Comparison of ENCODE assay signal across 23 cellular contexts in the genomic region with DNA sequence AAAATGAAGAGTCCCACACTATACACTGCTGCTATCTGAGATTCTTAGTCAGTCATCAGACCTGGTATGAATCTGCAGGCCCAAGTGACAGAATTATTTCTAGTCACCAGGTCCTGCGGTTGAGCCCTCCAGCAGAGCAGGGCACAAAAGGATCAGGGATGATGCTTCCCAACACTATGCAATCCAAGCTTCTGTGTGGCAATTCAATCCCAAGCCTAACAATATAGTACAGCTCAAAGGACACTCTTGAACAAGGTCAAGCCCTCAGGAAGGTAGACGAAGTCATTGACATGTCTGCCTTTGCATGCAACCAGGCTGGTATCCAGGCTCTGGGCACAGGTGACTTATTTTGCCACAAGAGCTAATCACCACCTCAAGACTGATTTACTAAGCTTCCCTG. TPM values are rescaled to one million over a fixed set of nuclear protein-coding genes. Genes with fewer than 3 reads are reported as not detected.
A peak's percentile ranks its signal among the peaks of the same experiment; 100 is the strongest.
DNase-seq lines count a peak whose midpoint lies in the region; ATAC-seq, FAIRE-seq and TF ChIP-seq lines count a peak whose summit lies in the region.
"Had no signal": no experiment of that assay in that cellular context is flagged by ENCODE, and none has a peak within 500 bp of the region (broad histone marks: within the 10 kb centered on the region; RNA-seq: fewer than 3 reads in every experiment).

No MANE protein-coding gene starts in this region.

- peaks cover 9% of the 10 kb centered on the region; the same call in 1 of the 2 replicates for H4K20me1 ChIP-seq in HepG2 (ENCODE audit: insufficient read depth, low read length)

- H3K27me3 ChIP-seq in right atrium auricular region = no peaks in the 10 kb centered on the region
- no peaks in the 10 kb centered on the region; a peak in 1 of 5 replicates for H3K27me3 ChIP-seq in HepG2 (ENCODE audit: control insufficient read depth in 1 of 2, insufficient read depth in 2 of 2, low read length in 2 of 2)
- no peaks in the 10 kb centered on the region for H3K27me3 ChIP-seq in suprapubic skin
- H3K27me3 ChIP-seq: BLaER1 treated with 17β-estradiol and CSF1 and Interleukin-3, amounts not matched to agents 10 nM and 100 nM had no signal

- H3K9ac ChIP-seq in HepG2 (ENCODE audit: insufficient read depth, low read depth, low read length) = no peak overlapping the region

- no peak for TF ChIP-seq EP300 in HepG2 (IDR thresholded peaks at IDR 0.05; ENCODE audit: low read depth in 2 of 2, low read length in 2 of 2)
- no peak for TF ChIP-seq EP300 in HepG2 (CRISPR knock-in tag; IDR thresholded peaks at IDR 0.05; ENCODE audit: borderline replicate concordance)
- TF ChIP-seq EP300 in suprapubic skin (IDR thresholded peaks at IDR 0.05) = no peak

- H2AFZ ChIP-seq in HepG2 (ENCODE audit: low read length) = no peak overlapping the region

- BruUV-seq in HepG2 (replicated peaks; lab: Mats Ljungman, UMichigan) = no TSS peak

- in situ Hi-C loops in HepG2 (cut with HindIII; ENCODE audit: extremely low pct_ligation_motif_present, low pct_unique_long_range_greater_than_20kb) = no loop called here

- no peaks in the 10 kb centered on the region for H3K27me3 Mint-ChIP-seq in activated naive CD4-positive, alpha-beta T cell treated with anti-CD3 and anti-CD28 coated beads for 36 hours (ENCODE audit: low read depth)
- H3K27me3 Mint-ChIP-seq: B cell; CD4-positive, alpha-beta T cell had no signal

- TF ChIP-seq POLR2A in HepG2 (IDR thresholded peaks at IDR 0.05; ENCODE audit: insufficient read depth in 1 of 2, low read depth in 2 of 2, low read length in 2 of 2) (no peak), suprapubic skin (IDR thresholded peaks at IDR 0.05) (no peak)

- 52% methylated on average over 2 of the region's 2 CpGs for WGBS in HepG2 (ENCODE audit: low lambda C conversion rate)
- 88% methylated on average over 2 of the region's 2 CpGs for WGBS in suprapubic skin

- no peak for DNase-seq in activated naive CD4-positive, alpha-beta T cell treated with anti-CD3 and anti-CD28 coated beads for 36 hours
- no peak for DNase-seq in activated naive CD4-positive, alpha-beta T cell treated with anti-CD3 and anti-CD28 coated beads, Interleukin-2, amount 50 U/mL, for 72 hours (ENCODE audit: low spot score in 2 of 2)
- DNase-seq in left ventricle myocardium superior (no peak), right atrium auricular region (ENCODE audit: low spot score) (no peak), HepG2 (ENCODE audit: low spot score) (peak; percentile 46), suprapubic skin (ENCODE audit: low spot score in 2 of 2) (no peak)
- DNase-seq: AML-193; Caco-2; Calu3; CD4-positive, alpha-beta T cell; CD8-positive, alpha-beta T cell; DMS79 treated with DMSO at 0.1 percent for 48 hours; GF-D8 had no signal

- POLR2A ChIA-PET in HepG2 (lab: Yijun Ruan, JAX) = interaction anchor here (0.6 to 0.9 kb wide), 3 partner anchors 14 to 1468 kb away, joined by 3 to 5 read pairs (median 5); no protein-coding TSS in a partner anchor

- no peak overlapping the region for H3K4me3 Mint-ChIP-seq in activated naive CD4-positive, alpha-beta T cell treated with anti-CD3 and anti-CD28 coated beads for 36 hours
- H3K4me3 Mint-ChIP-seq: B cell; CD4-positive, alpha-beta T cell; CD8-positive, alpha-beta T cell had no signal

- no peak for FAIRE-seq in HepG2 (lab: Jason Lieb, UNC)
- FAIRE-seq: A549, D721Med, G401.6, GM12891, GM19239 had no signal

- H3K9me3 ChIP-seq in right atrium auricular region = no peaks in the 10 kb centered on the region
- H3K9me3 ChIP-seq in HepG2 (ENCODE audit: low read length) = no peaks in the 10 kb centered on the region
- H3K9me3 ChIP-seq in suprapubic skin = no peaks in the 10 kb centered on the region
- H3K9me3 ChIP-seq: A549; BLaER1 treated with 17β-estradiol and CSF1 and Interleukin-3, amounts not matched to agents 10 nM and 100 nM; Caco-2 had no signal

- TF ChIP-seq RAD21 in HepG2 (CRISPR knock-in tag; IDR thresholded peaks at IDR 0.05) = no peak

- H3K4me2 ChIP-seq in HepG2 (ENCODE audit: low read depth, low read length) = no peak overlapping the region
- H3K4me2 ChIP-seq: A549 had no signal

- CTCF ChIA-PET in activated naive CD4-positive, alpha-beta T cell treated with anti-CD3 and anti-CD28 coated beads for 36 hours (lab: Charles Lee) = no interaction called here
- CTCF ChIA-PET in HepG2 (lab: Yijun Ruan, JAX; ENCODE audit: low intra/inter-chr PET ratio, low total read pairs) = no interaction called here

- H3K27ac ChIP-seq in right atrium auricular region (no peak overlapping the region), HepG2 (ENCODE audit: extremely low read length, insufficient read depth, low read length) (peak overlapping the region; percentile 19), suprapubic skin (no peak overlapping the region)
- H3K27ac ChIP-seq: 22Rv1; A549; BLaER1 treated with 17β-estradiol and CSF1 and Interleukin-3, amounts not matched to agents 10 nM and 100 nM; C4-2B had no signal

- H3K36me3 Mint-ChIP-seq in activated naive CD4-positive, alpha-beta T cell treated with anti-CD3 and anti-CD28 coated beads for 36 hours (ENCODE audit: low read depth) = peaks cover 3% of the 10 kb centered on the region
- peaks cover 0 to 7% of the 10 kb centered on the region in 2 donors for H3K36me3 Mint-ChIP-seq in activated naive CD4-positive, alpha-beta T cell treated with anti-CD3 and anti-CD28 coated beads, Interleukin-2, amount 50 U/mL, for 72 hours

- H3K4me1 Mint-ChIP-seq in activated naive CD4-positive, alpha-beta T cell treated with anti-CD3 and anti-CD28 coated beads for 36 hours (ENCODE audit: low read depth) = peaks cover 18% of the 10 kb centered on the region

- peaks cover 96% of the 10 kb centered on the region for H3K79me2 ChIP-seq in HepG2 (ENCODE audit: insufficient read depth, low read length)

- intact Hi-C loops in activated naive CD4-positive, alpha-beta T cell treated with anti-CD3 and anti-CD28 coated beads for 36 hours (cut with micrococcal nuclease) = no loop called here
- intact Hi-C loops in left ventricle myocardium superior (cut with micrococcal nuclease) (no loop called here), HepG2 (cut with micrococcal nuclease; ENCODE audit: unreplicated experiment) (no loop called here)

- H3K4me1 ChIP-seq in right atrium auricular region = peaks cover 0 to 37% of the 10 kb centered on the region in 2 donors
- peaks cover 74% of the 10 kb centered on the region for H3K4me1 ChIP-seq in HepG2 (ENCODE audit: insufficient read depth, low read length)
- H3K4me1 ChIP-seq in suprapubic skin = peaks cover 30% of the 10 kb centered on the region

- H3K4me3 ChIP-seq in right atrium auricular region (no peak overlapping the region), HepG2 (replicated peaks in 1 of 3; ENCODE audit: insufficient read depth in 1 of 3, low read depth in 2 of 3, low read length in 3 of 3) (no peak overlapping the region), suprapubic skin (no peak overlapping the region)
- H3K4me3 ChIP-seq: A549; BLaER1 treated with 17β-estradiol and CSF1 and Interleukin-3, amounts not matched to agents 10 nM and 100 nM had no signal

- peaks cover 20% of the 10 kb centered on the region for H3K36me3 ChIP-seq in right atrium auricular region
- H3K36me3 ChIP-seq in HepG2 (replicated peaks in 1 of 2; ENCODE audit: control insufficient read depth in 1 of 2, insufficient read depth in 2 of 2, low read length in 2 of 2) = peaks cover 13 to 43% of the 10 kb centered on the region in 2 experiments
- peaks cover 23% of the 10 kb centered on the region for H3K36me3 ChIP-seq in suprapubic skin

- H3K9me3 Mint-ChIP-seq in activated naive CD4-positive, alpha-beta T cell treated with anti-CD3 and anti-CD28 coated beads for 36 hours = no peaks in the 10 kb centered on the region
- no peaks in the 10 kb centered on the region for H3K9me3 Mint-ChIP-seq in activated naive CD4-positive, alpha-beta T cell treated with anti-CD3 and anti-CD28 coated beads, Interleukin-2, amount 50 U/mL, for 72 hours
- H3K9me3 Mint-ChIP-seq: CD4-positive, alpha-beta T cell; CD8-positive, alpha-beta T cell had no signal

- TF ChIP-seq CTCF in right atrium auricular region (IDR thresholded peaks at IDR 0.05) = no peak
- TF ChIP-seq CTCF in HepG2 (CRISPR knock-in tag; IDR thresholded peaks at IDR 0.05) = no peak
- TF ChIP-seq CTCF in suprapubic skin (IDR thresholded peaks at IDR 0.05) = no peak

- no peak for ATAC-seq in activated naive CD4-positive, alpha-beta T cell treated with anti-CD3 and anti-CD28 coated beads, Interleukin-2, amount 50 U/mL, for 72 hours
- ATAC-seq in left ventricle myocardium superior (peak; percentile 18), HepG2 (peak; percentile 78), HG02571 (IDR thresholded peaks at IDR 0.05; ENCODE audit: unreplicated experiment) (no peak)
- ATAC-seq: A549; CD8-positive, alpha-beta T cell had no signal

- H3K27ac Mint-ChIP-seq in activated naive CD4-positive, alpha-beta T cell treated with anti-CD3 and anti-CD28 coated beads for 36 hours = peak overlapping the region; percentile 68
- H3K27ac Mint-ChIP-seq in activated naive CD4-positive, alpha-beta T cell treated with anti-CD3 and anti-CD28 coated beads, Interleukin-2, amount 50 U/mL, for 72 hours = no peak overlapping the region
- H3K27ac Mint-ChIP-seq: B cell; CD4-positive, alpha-beta T cell; CD8-positive, alpha-beta T cell had no signal

RNA-seq across cellular contexts. Expression of gene DCUN1D3, which starts 5.8 kb away (rescaled TPM):
- 1 to 10 TPM; 3.0 to 3.4 TPM for total RNA-seq in activated naive CD4-positive, alpha-beta T cell treated with anti-CD3 and anti-CD28 coated beads for 36 hours
- total RNA-seq in activated naive CD4-positive, alpha-beta T cell treated with anti-CD3 and anti-CD28 coated beads, Interleukin-2, amount 50 U/mL, for 72 hours = 10 to 100 TPM in 1 of 2 donors, 1 to 10 TPM in 1; 4.2 to 10.9 TPM
- total RNA-seq in left ventricle myocardium superior (16.5 TPM), right atrium auricular region (10 to 100 TPM in 1 of 2 donors, 1 to 10 TPM in 1; 10.0 to 13.4 TPM), HepG2 (2016; rRNA removed; fragmentation: Illumina TruSeq; extraction: Trizol) (19.3 and 26.1 TPM in 2 replicates), suprapubic skin (10 to 100 TPM; 16.6 to 31.8 (median 21.1) TPM)
- 5.0 and 5.9 TPM in 2 replicates for total RNA-seq in HepG2 (2016; cell fraction: cytosol; rRNA removed; fragmentation: Illumina TruSeq; extraction: Trizol; ENCODE audit: low read depth)
- 19.9 and 24.5 TPM in 2 replicates for total RNA-seq in HepG2 (2016; cell fraction: insoluble cytoplasmic fraction; rRNA removed; fragmentation: Illumina TruSeq; extraction: Trizol)
- total RNA-seq in HepG2 (2016; cell fraction: membrane; rRNA removed; fragmentation: Illumina TruSeq; extraction: Trizol) = 16.0 and 17.0 TPM in 2 replicates
- 14.7 and 15.1 TPM in 2 replicates for total RNA-seq in HepG2 (2016; cell fraction: nucleus; rRNA removed; fragmentation: Illumina TruSeq; extraction: Trizol)
- 5.0 and 6.3 TPM in 2 replicates for polyA plus RNA-seq in HepG2 (2011; rRNA removed)
- 3.9 and 4.7 TPM in 2 replicates for polyA plus RNA-seq in HepG2 (2011; cell fraction: cytosol; rRNA removed)
- 12.3 and 12.9 TPM in 2 replicates for polyA plus RNA-seq in HepG2 (2011; cell fraction: nucleus; rRNA removed)
- 5.8 and 5.9 TPM in 2 replicates for polyA plus RNA-seq in HepG2 (2012)
- 0.90 and 1.3 TPM in 2 replicates for polyA plus RNA-seq in HepG2 (2016; cell fraction: cytosol; fragmentation: Illumina TruSeq; extraction: Trizol; ENCODE audit: low read depth)
- 10.0 and 11.9 TPM in 2 replicates for polyA plus RNA-seq in HepG2 (2016; cell fraction: insoluble cytoplasmic fraction; fragmentation: Illumina TruSeq; extraction: Trizol; ENCODE audit: low read depth)
- 4.5 and 5.0 TPM in 2 replicates for polyA plus RNA-seq in HepG2 (2016; cell fraction: membrane; fragmentation: Illumina TruSeq; extraction: Trizol; ENCODE audit: low read depth)
- 19.3 and 20.7 TPM in 2 replicates for polyA plus RNA-seq in HepG2 (2016; cell fraction: nucleus; fragmentation: Illumina TruSeq; extraction: Trizol; ENCODE audit: insufficient read depth, low read depth)
- 4.9 and 13.7 TPM in 2 replicates for polyA minus RNA-seq in HepG2 (2011; rRNA and poly(A)+ RNA removed; ENCODE audit: low replicate concordance)
- 9.6 and 11.5 TPM in 2 replicates for polyA minus RNA-seq in HepG2 (2011; cell fraction: cytosol; rRNA and poly(A)+ RNA removed)
- polyA minus RNA-seq in HepG2 (2011; cell fraction: nucleus; rRNA and poly(A)+ RNA removed) = 39.1 and 40.5 TPM in 2 replicates

RNA-seq across cellular contexts. Expression of gene LYRM1, which starts 6.2 kb away (rescaled TPM):
- 10 to 100 TPM; 20.4 to 20.8 TPM for total RNA-seq in activated naive CD4-positive, alpha-beta T cell treated with anti-CD3 and anti-CD28 coated beads for 36 hours
- total RNA-seq in activated naive CD4-positive, alpha-beta T cell treated with anti-CD3 and anti-CD28 coated beads, Interleukin-2, amount 50 U/mL, for 72 hours = 10 to 100 TPM; 19.4 to 20.9 TPM
- total RNA-seq in left ventricle myocardium superior = 71.5 TPM
- 10 to 100 TPM; 54.2 to 58.7 TPM for total RNA-seq in right atrium auricular region
- 82.6 and 106 TPM in 2 replicates for total RNA-seq in HepG2 (2016; rRNA removed; fragmentation: Illumina TruSeq; extraction: Trizol)
- 95.5 and 110 TPM in 2 replicates for total RNA-seq in HepG2 (2016; cell fraction: cytosol; rRNA removed; fragmentation: Illumina TruSeq; extraction: Trizol; ENCODE audit: low read depth)
- total RNA-seq in HepG2 (2016; cell fraction: insoluble cytoplasmic fraction; rRNA removed; fragmentation: Illumina TruSeq; extraction: Trizol) = 87.8 and 105 TPM in 2 replicates
- total RNA-seq in HepG2 (2016; cell fraction: membrane; rRNA removed; fragmentation: Illumina TruSeq; extraction: Trizol) = 174 and 185 TPM in 2 replicates
- total RNA-seq in HepG2 (2016; cell fraction: nucleus; rRNA removed; fragmentation: Illumina TruSeq; extraction: Trizol) = 39.6 and 43.2 TPM in 2 replicates
- polyA plus RNA-seq in HepG2 (2011; rRNA removed) = 46.1 and 59.2 TPM in 2 replicates
- polyA plus RNA-seq in HepG2 (2011; cell fraction: cytosol; rRNA removed) = 37.9 and 54.1 TPM in 2 replicates
- polyA plus RNA-seq in HepG2 (2011; cell fraction: nucleus; rRNA removed) = 18.8 and 19.1 TPM in 2 replicates
- polyA plus RNA-seq in HepG2 (2012) = 51.6 and 58.6 TPM in 2 replicates
- 162 and 195 TPM in 2 replicates for polyA plus RNA-seq in HepG2 (2016; cell fraction: cytosol; fragmentation: Illumina TruSeq; extraction: Trizol; ENCODE audit: low read depth)
- polyA plus RNA-seq in HepG2 (2016; cell fraction: insoluble cytoplasmic fraction; fragmentation: Illumina TruSeq; extraction: Trizol; ENCODE audit: low read depth) = 151 and 158 TPM in 2 replicates
- polyA plus RNA-seq in HepG2 (2016; cell fraction: membrane; fragmentation: Illumina TruSeq; extraction: Trizol; ENCODE audit: low read depth) = 245 TPM in 2 replicates
- 81.9 and 88.0 TPM in 2 replicates for polyA plus RNA-seq in HepG2 (2016; cell fraction: nucleus; fragmentation: Illumina TruSeq; extraction: Trizol; ENCODE audit: insufficient read depth, low read depth)
- polyA minus RNA-seq in HepG2 (2011; rRNA and poly(A)+ RNA removed; ENCODE audit: low replicate concordance) = 6.1 and 16.0 TPM in 2 replicates
- polyA minus RNA-seq in HepG2 (2011; cell fraction: cytosol; rRNA and poly(A)+ RNA removed) = 23.7 and 24.1 TPM in 2 replicates
- 16.4 and 21.4 TPM in 2 replicates for polyA minus RNA-seq in HepG2 (2011; cell fraction: nucleus; rRNA and poly(A)+ RNA removed)
- 10 to 100 TPM; 17.4 to 37.3 (median 30.0) TPM for total RNA-seq in suprapubic skin

Comparison
In these comparisons a context has a peak if more than half of its experiments do, and no peak if none do; other contexts are left out.
1. ATAC-seq: peak in left ventricle myocardium superior (single experiment) and HepG2 (single experiment); none in activated naive CD4-positive, alpha-beta T cell treated with anti-CD3 and anti-CD28 coated beads, Interleukin-2, amount 50 U/mL, for 72 hours (0 of 2) and HG02571 (single experiment).